ENCODE assay signal across 8 cellular contexts in the genomic region with DNA sequence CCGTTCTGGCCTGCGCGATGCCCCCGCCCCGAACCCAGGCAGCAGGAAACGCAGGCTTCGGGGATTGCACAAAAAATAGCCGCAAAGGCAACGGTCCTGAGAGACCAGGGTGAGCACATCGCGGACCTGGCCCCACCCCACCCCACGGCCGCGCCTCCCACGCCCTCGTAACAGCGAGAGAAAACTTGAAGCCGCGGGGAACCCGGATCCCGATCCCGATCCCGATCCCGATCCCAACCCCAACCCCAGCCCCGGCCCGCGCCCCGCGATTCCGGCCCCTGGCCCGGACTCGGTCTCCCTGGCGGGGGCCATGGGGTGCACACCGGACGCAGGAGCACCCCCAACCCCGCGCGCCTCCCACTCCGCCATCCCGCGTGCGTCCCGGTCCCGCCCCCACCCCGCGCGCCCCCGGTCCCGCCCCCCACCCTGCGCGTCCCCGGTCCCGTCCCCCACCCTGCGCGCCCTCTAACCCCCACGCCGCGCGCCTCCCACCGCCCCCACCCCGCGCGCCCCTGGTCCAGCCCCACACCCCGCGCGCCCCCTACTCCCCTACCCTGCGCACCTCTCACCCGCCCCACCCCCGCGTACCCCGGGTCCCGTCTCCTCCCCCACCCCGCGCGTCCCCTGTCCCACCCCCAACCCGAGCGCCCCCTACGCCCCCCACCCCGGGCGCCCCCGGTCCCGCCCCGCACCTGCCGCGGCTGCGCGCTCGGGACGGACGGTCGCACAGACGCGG. TPM values are rescaled to one million over a fixed set of nuclear protein-coding genes. Genes with fewer than 3 reads are reported as not detected.
DNase-seq lines count a peak whose midpoint lies in the region; ATAC-seq and TF ChIP-seq lines count a peak whose summit lies in the region.

No MANE protein-coding gene starts in this region.

- peaks cover 55% of the 10 kb centered on the region for H3K36me3 ChIP-seq in OCI-LY7 (ENCODE audit: insufficient read depth, low read length)
- H3K36me3 ChIP-seq in right atrium auricular region: peaks cover 38% of the 10 kb centered on the region
- peaks cover 5 to 40% (median 14%) of the 10 kb centered on the region in 4 donors for H3K36me3 ChIP-seq in sigmoid colon

- TF ChIP-seq CTCF in GM12865 (IDR thresholded peaks at IDR 0.05; ENCODE audit: insufficient read depth, low read depth, low read length, missing control alignments) (no peak), OCI-LY7 (conservative IDR thresholded peaks at IDR 0.05; ENCODE audit: low read length) (no peak), right atrium auricular region (IDR thresholded peaks at IDR 0.05) (no peak), sigmoid colon (IDR thresholded peaks at IDR 0.05) (no peak)

- H3K4me2 ChIP-seq in OCI-LY7 (ENCODE audit: low read length): peak overlapping the region; percentile 74

- H3K36me3 Mint-ChIP-seq in activated naive CD8-positive, alpha-beta T cell treated with anti-CD3 and anti-CD28 coated beads, Interleukin-2, amount 10 ng/mL, durations not matched to agents 7 days and 5 days: peaks cover 12% of the 10 kb centered on the region

- H4K20me1 ChIP-seq in OCI-LY7 (ENCODE audit: insufficient read depth, low read length): no peaks in the 10 kb centered on the region

- ATAC-seq in activated naive CD8-positive, alpha-beta T cell treated with anti-CD3 and anti-CD28 coated beads, Interleukin-2, amount 10 ng/mL, durations not matched to agents 7 days and 5 days (ENCODE audit: low read depth): peak; percentile 5
- no peak for ATAC-seq in GM21381 (IDR thresholded peaks at IDR 0.05; ENCODE audit: unreplicated experiment)

- H3K27ac Mint-ChIP-seq in activated naive CD8-positive, alpha-beta T cell treated with anti-CD3 and anti-CD28 coated beads, Interleukin-2, amount 10 ng/mL, durations not matched to agents 7 days and 5 days: peak overlapping the region; percentile 51

- no TSS peak for BruUV-seq in OCI-LY7 (replicated peaks; lab: Mats Ljungman, UMichigan)

- H3K27me3 ChIP-seq in right atrium auricular region (no peaks in the 10 kb centered on the region), sigmoid colon (no peaks in the 10 kb centered on the region)

- H3K27ac ChIP-seq in OCI-LY7 (ENCODE audit: low read depth, low read length, poor library complexity, severe bottlenecking): no peak overlapping the region
- peak overlapping the region; percentile 86 to 87 for H3K27ac ChIP-seq in right atrium auricular region
- H3K27ac ChIP-seq in sigmoid colon: peak overlapping the region; percentile 91 to 94 (median 92)

- CTCF ChIA-PET in OCI-LY7 (lab: Charles Lee; ENCODE audit: unreplicated experiment): no interaction called here

- H3K79me2 ChIP-seq in OCI-LY7 (ENCODE audit: insufficient read depth, low read depth, low read length): no peaks in the 10 kb centered on the region

- peaks cover 36% of the 10 kb centered on the region for H3K4me1 Mint-ChIP-seq in activated naive CD8-positive, alpha-beta T cell treated with anti-CD3 and anti-CD28 coated beads, Interleukin-2, amount 10 ng/mL, durations not matched to agents 7 days and 5 days

- no peaks in the 10 kb centered on the region for H3K9me3 Mint-ChIP-seq in activated naive CD8-positive, alpha-beta T cell treated with anti-CD3 and anti-CD28 coated beads, Interleukin-2, amount 10 ng/mL, durations not matched to agents 7 days and 5 days

- peak; percentile 58 for DNase-seq in GM12865 (ENCODE audit: low read depth)
- peak; percentile 28 for DNase-seq in OCI-LY7 (ENCODE audit: low spot score)
- DNase-seq in activated naive CD8-positive, alpha-beta T cell treated with anti-CD3 and anti-CD28 coated beads, Interleukin-2, amount 10 ng/mL, durations not matched to agents 7 days and 5 days: peak; percentile 61
- peak; percentile 83 for DNase-seq in right atrium auricular region (ENCODE audit: low spot score)
- DNase-seq in sigmoid colon: peak; percentile 91
- DNase-seq in NCI-H1092 (lab: John Stamatoyannopoulos, UW): no peak
- DNase-seq in DMS114 treated with DMSO at 0.1 percent for 48 hours (lab: John Stamatoyannopoulos, UW; ENCODE audit: unreplicated experiment): no peak

- no peak for TF ChIP-seq EP300 in sigmoid colon (IDR thresholded peaks at IDR 0.05)

- H3K27me3 Mint-ChIP-seq in activated naive CD8-positive, alpha-beta T cell treated with anti-CD3 and anti-CD28 coated beads, Interleukin-2, amount 10 ng/mL, durations not matched to agents 7 days and 5 days: no peaks in the 10 kb centered on the region

- POLR2A ChIA-PET in OCI-LY7 (lab: Charles Lee): no interaction called here
- POLR2A ChIA-PET in activated naive CD8-positive, alpha-beta T cell treated with anti-CD3 and anti-CD28 coated beads, Interleukin-2, amount 10 ng/mL, durations not matched to agents 7 days and 5 days (lab: Charles Lee): interaction anchor here (1.0 to 2.3 kb wide), 6 partner anchors 10 to 465 kb away, joined by 3 to 12 read pairs (median 4); partner anchors contain the start of gene RNF4

- no peak for TF ChIP-seq POLR2A in sigmoid colon (IDR thresholded peaks at IDR 0.05)

- H3K4me3 Mint-ChIP-seq in activated naive CD8-positive, alpha-beta T cell treated with anti-CD3 and anti-CD28 coated beads, Interleukin-2, amount 10 ng/mL, durations not matched to agents 7 days and 5 days: peak overlapping the region; percentile 87

- H2AFZ ChIP-seq in OCI-LY7 (ENCODE audit: low read length): no peak overlapping the region

- 1 to 2% methylated on average over 93 of the region's 93 CpGs for WGBS in sigmoid colon, 2 donors

- H3K9me2 ChIP-seq in OCI-LY7 (ENCODE audit: insufficient read depth, low read length): no peaks in the 10 kb centered on the region

- intact Hi-C loops in OCI-LY7 (cut with micrococcal nuclease; ENCODE audit: unreplicated experiment): loop anchor here (5.0 to 10.0 kb wide), 4 partner anchors 82 to 469 kb away; partner anchors contain the start of gene RNF4
- intact Hi-C loops in sigmoid colon (cut with DNase I): loop anchor here (2.0 kb wide), 1 partner anchor 169 kb away; no protein-coding TSS in a partner anchor

- H3K4me3 ChIP-seq in GM12865 (ENCODE audit: low read depth, low read length): peak overlapping the region; percentile 78
- peak overlapping the region; percentile 98 for H3K4me3 ChIP-seq in OCI-LY7 (ENCODE audit: low read depth, low read length, poor library complexity, severe bottlenecking)
- H3K4me3 ChIP-seq in right atrium auricular region: peak overlapping the region; percentile 75 to 84
- H3K4me3 ChIP-seq in sigmoid colon: peak overlapping the region; percentile 85 to 97 (median 88)

- H3K4me1 ChIP-seq in OCI-LY7 (ENCODE audit: insufficient read depth, low read length, poor library complexity, severe bottlenecking): peaks cover 56% of the 10 kb centered on the region
- peaks cover 3 to 57% of the 10 kb centered on the region in 2 donors for H3K4me1 ChIP-seq in right atrium auricular region
- peaks cover 0 to 54% (median 44%) of the 10 kb centered on the region in 4 donors for H3K4me1 ChIP-seq in sigmoid colon

- no peaks in the 10 kb centered on the region for H3K9me3 ChIP-seq in OCI-LY7 (ENCODE audit: low read length)
- H3K9me3 ChIP-seq in right atrium auricular region: no peaks in the 10 kb centered on the region
- no peaks in the 10 kb centered on the region for H3K9me3 ChIP-seq in sigmoid colon

RNA-seq across cellular contexts. Expression of gene NOP14, which starts 29.0 kb away (rescaled TPM):
- 31.7 and 35.9 TPM in 2 replicates for total RNA-seq in OCI-LY7 (2014; rRNA removed; shearing (Covaris generic))
- 56.7 and 66.2 TPM in 2 replicates for total RNA-seq in OCI-LY7 (2022)
- total RNA-seq in activated naive CD8-positive, alpha-beta T cell treated with anti-CD3 and anti-CD28 coated beads, Interleukin-2, amount 10 ng/mL, durations not matched to agents 7 days and 5 days: 10 to 100 TPM; 36.8 to 40.3 TPM
- total RNA-seq in right atrium auricular region: 10 to 100 TPM; 12.2 to 14.2 TPM
- total RNA-seq in sigmoid colon: 10 to 100 TPM; 12.5 to 19.1 (median 15.1) TPM
- polyA plus RNA-seq in sigmoid colon: 10 to 100 TPM; 10.4 to 26.0 (median 12.6) TPM

RNA-seq across cellular contexts. Expression of gene GRK4, which starts 29.1 kb away (rescaled TPM):
- total RNA-seq in OCI-LY7 (2014; rRNA removed; shearing (Covaris generic)): 5.3 and 6.5 TPM in 2 replicates
- total RNA-seq in OCI-LY7 (2022) (8.9 and 9.1 TPM in 2 replicates), right atrium auricular region (1 to 10 TPM; 7.0 to 8.2 TPM), sigmoid colon (10 to 100 TPM in 1 of 4 donors, 1 to 10 TPM in 3; 3.9 to 10.2 (median 6.7) TPM)
- 1 to 10 TPM; 2.4 to 3.4 TPM for total RNA-seq in activated naive CD8-positive, alpha-beta T cell treated with anti-CD3 and anti-CD28 coated beads, Interleukin-2, amount 10 ng/mL, durations not matched to agents 7 days and 5 days
- 1 to 10 TPM in 2 of 3 donors, under 1 TPM in 1; 0.60 to 1.6 (median 1.4) TPM for polyA plus RNA-seq in sigmoid colon

Comparison
In these comparisons a context has a peak if more than half of its experiments do, and no peak if none do; other contexts are left out.
1. DNase-seq: peak in GM12865 (single experiment), OCI-LY7 (single experiment), activated naive CD8-positive, alpha-beta T cell treated with anti-CD3 and anti-CD28 coated beads, Interleukin-2, amount 10 ng/mL, durations not matched to agents 7 days and 5 days (single experiment), right atrium auricular region (single experiment) and sigmoid colon (single experiment); none in NCI-H1092 (single experiment) and DMS114 treated with DMSO at 0.1 percent for 48 hours (single experiment).
2. Peak in every context shown above with its lines, with median percentiles within 50 percentile points of each other: H3K4me3 ChIP-seq.